Comparison of ENCODE assay signal across 2 cellular contexts in genomic region chr7:82471351-82472020, GRCh38.
TF ChIP-seq lines count a peak whose summit lies in the region.

No MANE protein-coding gene starts in this region.

TF ChIP-seq in GM23338, 12 proteins besides CTCF, POLR2A, EP300 and RAD21 (continued from another document):
- no peak for TF ChIP-seq ETS1 (IDR thresholded peaks at IDR 0.05)
- no peak for TF ChIP-seq ZNF114 (CRISPR knock-in tag; IDR thresholded peaks at IDR 0.05)
- no peak for TF ChIP-seq EZH2phosphoT487 (IDR thresholded peaks at IDR 0.05; ENCODE audit: unreplicated experiment)
- no peak for TF ChIP-seq JUNB (IDR thresholded peaks at IDR 0.05; ENCODE audit: unreplicated experiment)
- TF ChIP-seq EZH2 (IDR thresholded peaks at IDR 0.05; ENCODE audit: low read depth, unreplicated experiment): no peak
- no peak for TF ChIP-seq POLR2AphosphoS5 (IDR thresholded peaks at IDR 0.05; ENCODE audit: low read depth)
- TF ChIP-seq NANOG (IDR thresholded peaks at IDR 0.05; ENCODE audit: borderline replicate concordance): no peak
- no peak for TF ChIP-seq ZNF331 (CRISPR knock-in tag; IDR thresholded peaks at IDR 0.05; ENCODE audit: low read depth)
- TF ChIP-seq STAT1 (IDR thresholded peaks at IDR 0.05; ENCODE audit: unreplicated experiment): no peak
- TF ChIP-seq REST (IDR thresholded peaks at IDR 0.05; ENCODE audit: unreplicated experiment): no peak
- no peak for TF ChIP-seq ZNF462 (CRISPR knock-in tag; IDR thresholded peaks at IDR 0.05)

TF ChIP-seq in H1, 55 proteins besides CTCF, POLR2A, EP300 and RAD21 (continued from another document):
- TF ChIP-seq CHD7 (IDR thresholded peaks at IDR 0.05; ENCODE audit: insufficient replicate concordance, low read length) (no peak), ASH2L (IDR thresholded peaks at IDR 0.05; ENCODE audit: low read length) (no peak), SUZ12 (IDR thresholded peaks at IDR 0.05; ENCODE audit: low read length) (no peak), SIX5 (IDR thresholded peaks at IDR 0.05; ENCODE audit: low read depth, low read length) (no peak), BACH1 (IDR thresholded peaks at IDR 0.05; ENCODE audit: low read length) (no peak), YY1 (IDR thresholded peaks at IDR 0.05; ENCODE audit: low read depth, low read length) (no peak), MAFK (IDR thresholded peaks at IDR 0.05; ENCODE audit: low read depth, low read length) (no peak), ZNF274 (IDR thresholded peaks at IDR 0.05; ENCODE audit: borderline replicate concordance, extremely low read depth, low read length) (no peak), MAX (IDR thresholded peaks at IDR 0.05) (no peak), USF2 (IDR thresholded peaks at IDR 0.05; ENCODE audit: low read length) (no peak), TCF12 (IDR thresholded peaks at IDR 0.05; ENCODE audit: low read depth, low read length) (no peak), GTF2F1 (IDR thresholded peaks at IDR 0.05; ENCODE audit: borderline replicate concordance, low read depth, low read length) (no peak), ATF2 (IDR thresholded peaks at IDR 0.05; ENCODE audit: low read length) (no peak), SP4 (IDR thresholded peaks at IDR 0.05; ENCODE audit: low read length) (no peak), NANOG (IDR thresholded peaks at IDR 0.05; ENCODE audit: insufficient read depth, low read depth, low read length, poor library complexity, severe bottlenecking) (no peak), CBX5 (IDR thresholded peaks at IDR 0.05; ENCODE audit: low read depth, low read length) (no peak), SIN3A (conservative IDR thresholded peaks at IDR 0.05 in 1 of 2, IDR thresholded peaks at IDR 0.05 in 1 of 2; ENCODE audit: low read depth in 1 of 2, low read length in 2 of 2) (no peak)
